Comparison of ENCODE assay signal across 15 cellular contexts in genomic region chr2:44972771-44973535, GRCh38. TPM values are rescaled to one million over a fixed set of nuclear protein-coding genes. Genes with fewer than 3 reads are reported as not detected.
DNase-seq lines count a peak whose midpoint lies in the region; ATAC-seq, FAIRE-seq and TF ChIP-seq lines count a peak whose summit lies in the region.
"Had no signal": no experiment of that assay in that cellular context is flagged by ENCODE, and none has a peak within 500 bp of the region (broad histone marks: within the 10 kb centered on the region; RNA-seq: fewer than 3 reads in every experiment).

No MANE protein-coding gene starts in this region.

- peak overlapping the region; percentile 29 for H3K4me3 Mint-ChIP-seq in chondrocyte (ENCODE audit: unreplicated experiment)
- H3K4me3 Mint-ChIP-seq: activated CD8-positive, alpha-beta memory T cell treated with anti-CD3 and anti-CD28 coated beads, Interleukin-2, amount 10 ng/mL, durations not matched to agents 7 days and 5 days had no signal

- no peak for FAIRE-seq in kidney (lab: Jason Lieb, UNC)

- no peaks in the 10 kb centered on the region for H3K36me3 ChIP-seq in kidney (ENCODE audit: control insufficient read depth in 1 of 2, insufficient read depth in 2 of 2, low read length in 2 of 2)
- H3K36me3 ChIP-seq: upper lobe of right lung had no signal

- no peaks in the 10 kb centered on the region for H3K9me3 Mint-ChIP-seq in chondrocyte (ENCODE audit: low read depth)

- no peaks in the 10 kb centered on the region for H3K9me3 ChIP-seq in kidney (ENCODE audit: control insufficient read depth in 1 of 2, low read length in 2 of 2)
- H3K9me3 ChIP-seq: upper lobe of right lung had no signal

- H3K36me3 Mint-ChIP-seq in chondrocyte (ENCODE audit: low read depth) = no peaks in the 10 kb centered on the region
- H3K36me3 Mint-ChIP-seq: activated CD8-positive, alpha-beta memory T cell treated with anti-CD3 and anti-CD28 coated beads, Interleukin-2, amount 10 ng/mL, durations not matched to agents 7 days and 5 days had no signal

- no peak overlapping the region for H3K27ac Mint-ChIP-seq in chondrocyte (ENCODE audit: unreplicated experiment)
- H3K27ac Mint-ChIP-seq: activated CD8-positive, alpha-beta memory T cell treated with anti-CD3 and anti-CD28 coated beads, Interleukin-2, amount 10 ng/mL, durations not matched to agents 7 days and 5 days had no signal

- H3K9ac ChIP-seq in kidney (ENCODE audit: low read length in 2 of 2) = no peak overlapping the region
- H3K9ac ChIP-seq: KMS-11 had no signal

- no peak overlapping the region for H3K27ac ChIP-seq in kidney (ENCODE audit: low read depth in 2 of 2, low read length in 2 of 2)
- H3K27ac ChIP-seq: KMS-11, upper lobe of right lung had no signal

- H3K4me1 Mint-ChIP-seq in chondrocyte (ENCODE audit: low read depth) = peaks cover 11% of the 10 kb centered on the region
- H3K4me1 Mint-ChIP-seq: activated CD8-positive, alpha-beta memory T cell treated with anti-CD3 and anti-CD28 coated beads, Interleukin-2, amount 10 ng/mL, durations not matched to agents 7 days and 5 days had no signal

- H3K27me3 Mint-ChIP-seq in chondrocyte (ENCODE audit: low read depth) = peaks cover 3% of the 10 kb centered on the region

- H3K4me3 ChIP-seq in retinal pigment epithelial cell (ENCODE audit: low read length) (peak overlapping the region; percentile 59), kidney (ENCODE audit: low read length in 2 of 2) (no peak overlapping the region)
- H3K4me3 ChIP-seq: upper lobe of right lung had no signal

- intact Hi-C loops in cardiac septum (cut with DNase I) (no loop called here), left cardiac atrium (cut with DNase I) (no loop called here), kidney (cut with DNase I) (no loop called here)

- ATAC-seq in left cardiac atrium = no peak
- ATAC-seq: activated CD8-positive, alpha-beta memory T cell treated with anti-CD3 and anti-CD28 coated beads, Interleukin-2, amount 10 ng/mL, durations not matched to agents 7 days and 5 days; upper lobe of right lung had no signal

- TF ChIP-seq CTCF in chondrocyte (IDR thresholded peaks at IDR 0.05) = no peak
- no peak for TF ChIP-seq CTCF in retinal pigment epithelial cell (conservative IDR thresholded peaks at IDR 0.05; ENCODE audit: low read depth, low read length)
- TF ChIP-seq CTCF in kidney (IDR thresholded peaks at IDR 0.05; ENCODE audit: borderline replicate concordance, extremely low read depth, insufficient read depth) = no peak

- DNase-seq in cardiac septum (ENCODE audit: low spot score) (peak; percentile 57), left cardiac atrium (no peak), NCI-H748 (lab: John Stamatoyannopoulos, UW; ENCODE audit: unreplicated experiment) (peak; percentile 68), chondrocyte (ENCODE audit: low spot score) (no peak), retinal pigment epithelial cell (ENCODE audit: low read depth) (no peak), kidney (no peak), activated gamma-delta T cell (lab: John Stamatoyannopoulos, UW) (no peak), G401 (ENCODE audit: low spot score) (no peak)
- DNase-seq: activated CD8-positive, alpha-beta memory T cell treated with anti-CD3 and anti-CD28 coated beads, Interleukin-2, amount 10 ng/mL, durations not matched to agents 7 days and 5 days; T-helper 2 cell; upper lobe of right lung had no signal

- no peaks in the 10 kb centered on the region for H3K4me1 ChIP-seq in kidney (ENCODE audit: control insufficient read depth in 1 of 2, insufficient read depth in 1 of 2, low read depth in 1 of 2, low read length in 2 of 2)
- H3K4me1 ChIP-seq: upper lobe of right lung had no signal

- in situ Hi-C loops in G401 (cut with HindIII; ENCODE audit: low sequenced_read_pairs) = no loop called here

RNA-seq across cellular contexts. Expression of gene SIX3, which starts 31.5 kb away (rescaled TPM):
- total RNA-seq in cardiac septum (not detected), left cardiac atrium (not detected), chondrocyte (not detected in 3 replicates), kidney (0.16 TPM)
- polyA plus RNA-seq in kidney (ENCODE audit: insufficient read depth, low read depth, low replicate concordance) = 0.19 TPM
- total RNA-seq in G401 (2014; rRNA removed; shearing (Covaris generic)) = not detected in 2 replicates
- total RNA-seq: mononuclear cell, skeletal muscle tissue, upper lobe of right lung had no signal
- polyA plus RNA-seq: BJ had no signal

RNA-seq across cellular contexts. Expression of gene SIX2, which starts 36.3 kb away (rescaled TPM):
- total RNA-seq in cardiac septum = 0.89 TPM
- total RNA-seq in left cardiac atrium = 1 to 10 TPM; 1.0 to 1.3 TPM
- total RNA-seq in chondrocyte = 35.0 to 93.2 TPM (median 35.1 TPM) in 3 replicates
- 0.28 TPM for total RNA-seq in kidney
- 0.62 TPM for polyA plus RNA-seq in kidney (ENCODE audit: insufficient read depth, low read depth, low replicate concordance)
- total RNA-seq in G401 (2014; rRNA removed; shearing (Covaris generic)) = not detected in 2 replicates
- total RNA-seq: activated CD8-positive, alpha-beta memory T cell treated with anti-CD3 and anti-CD28 coated beads, Interleukin-2, amount 10 ng/mL, durations not matched to agents 7 days and 5 days; upper lobe of right lung had no signal

Comparison
In these comparisons a context has a peak if more than half of its experiments do, and no peak if none do; other contexts are left out.
1. DNase-seq: peak in cardiac septum (single experiment) and NCI-H748 (single experiment); none in left cardiac atrium (single experiment), chondrocyte (single experiment), retinal pigment epithelial cell (single experiment), kidney (single experiment), activated gamma-delta T cell (single experiment) and G401 (single experiment).
2. RNA of gene SIX2, which starts 36.3 kb away (total RNA-seq): 35.0 to 93.2 TPM in chondrocyte; 1.0 to 1.3 TPM in left cardiac atrium, 0.89 TPM in cardiac septum (single experiment), 0.28 TPM in kidney (single experiment) and not detected in G401; every median in the first group is over 10 times any median in the second.